ENCODE assay signal across 1 cellular context in genomic region chr9:88092699-88093359, GRCh38.
TF ChIP-seq lines count a peak whose summit lies in the region.

No MANE protein-coding gene starts in this region.

TF ChIP-seq in IMR-90, 13 proteins besides CTCF, POLR2A, EP300 and RAD21 (continued from another document):
- TF ChIP-seq USF2 (IDR thresholded peaks at IDR 0.05; ENCODE audit: low read depth, low read length) = peak; percentile 51; the same call in 1 of the 2 replicates
